ENCODE assay signal across 1 cellular context in the genomic region with DNA sequence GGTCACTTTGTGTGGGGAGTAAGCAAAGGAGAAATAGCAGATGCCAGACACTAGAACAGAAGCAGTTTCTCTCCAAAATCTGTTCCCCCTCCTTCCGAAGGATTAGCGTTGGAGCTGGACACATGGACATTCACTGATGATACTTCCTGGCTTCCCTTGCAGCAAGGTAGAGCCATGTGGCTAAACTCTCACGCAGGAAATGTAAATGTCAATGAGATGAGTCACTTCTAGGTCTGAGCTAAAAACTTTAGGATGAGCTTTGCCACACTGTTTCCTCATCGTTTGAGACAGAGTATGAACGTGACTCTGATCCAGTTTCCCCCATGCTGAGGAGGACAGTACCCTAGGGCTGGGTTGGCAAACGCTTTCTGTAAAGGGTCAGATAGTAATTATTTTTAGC.
TF ChIP-seq lines count a peak whose summit lies in the region.

No MANE protein-coding gene starts in this region.

TF ChIP-seq in HepG2, 621 proteins besides CTCF, POLR2A, EP300 and RAD21:
- TF ChIP-seq TGIF2 (CRISPR knock-in tag; IDR thresholded peaks at IDR 0.05) = 0 out of 2 replicates have a peak, but pooled peaks have one; percentile 16
- TF ChIP-seq, protein P1, sequence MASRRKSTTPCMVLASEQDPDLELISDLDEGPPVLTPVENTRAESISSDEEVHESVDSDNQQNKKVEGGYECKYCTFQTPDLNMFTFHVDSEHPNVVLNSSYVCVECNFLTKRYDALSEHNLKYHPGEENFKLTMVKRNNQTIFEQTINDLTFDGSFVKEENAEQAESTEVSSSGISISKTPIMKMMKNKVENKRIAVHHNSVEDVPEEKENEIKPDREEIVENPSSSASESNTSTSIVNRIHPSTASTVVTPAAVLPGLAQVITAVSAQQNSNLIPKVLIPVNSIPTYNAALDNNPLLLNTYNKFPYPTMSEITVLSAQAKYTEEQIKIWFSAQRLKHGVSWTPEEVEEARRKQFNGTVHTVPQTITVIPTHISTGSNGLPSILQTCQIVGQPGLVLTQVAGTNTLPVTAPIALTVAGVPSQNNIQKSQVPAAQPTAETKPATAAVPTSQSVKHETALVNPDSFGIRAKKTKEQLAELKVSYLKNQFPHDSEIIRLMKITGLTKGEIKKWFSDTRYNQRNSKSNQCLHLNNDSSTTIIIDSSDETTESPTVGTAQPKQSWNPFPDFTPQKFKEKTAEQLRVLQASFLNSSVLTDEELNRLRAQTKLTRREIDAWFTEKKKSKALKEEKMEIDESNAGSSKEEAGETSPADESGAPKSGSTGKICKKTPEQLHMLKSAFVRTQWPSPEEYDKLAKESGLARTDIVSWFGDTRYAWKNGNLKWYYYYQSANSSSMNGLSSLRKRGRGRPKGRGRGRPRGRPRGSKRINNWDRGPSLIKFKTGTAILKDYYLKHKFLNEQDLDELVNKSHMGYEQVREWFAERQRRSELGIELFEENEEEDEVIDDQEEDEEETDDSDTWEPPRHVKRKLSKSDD (CRISPR knock-in tag; IDR thresholded peaks at IDR 0.05; ENCODE audit: low read depth) = no peak
- TF ChIP-seq, protein P2, sequence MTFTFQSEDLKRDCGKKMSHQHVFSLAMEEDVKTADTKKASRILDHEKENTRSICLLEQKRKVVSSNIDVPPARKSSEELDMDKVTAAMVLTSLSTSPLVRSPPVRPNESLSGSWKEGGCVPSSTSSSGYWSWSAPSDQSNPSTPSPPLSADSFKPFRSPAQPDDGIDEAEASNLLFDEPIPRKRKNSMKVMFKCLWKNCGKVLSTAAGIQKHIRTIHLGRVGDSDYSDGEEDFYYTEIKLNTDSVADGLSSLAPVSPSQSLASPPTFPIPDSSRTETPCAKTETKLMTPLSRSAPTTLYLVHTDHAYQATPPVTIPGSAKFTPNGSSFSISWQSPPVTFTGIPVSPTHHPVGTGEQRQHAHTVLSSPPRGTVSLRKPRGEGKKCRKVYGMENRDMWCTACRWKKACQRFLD (CRISPR knock-in tag; IDR thresholded peaks at IDR 0.05; ENCODE audit: borderline replicate concordance) = no peak
- TF ChIP-seq HDAC6 (IDR thresholded peaks at IDR 0.05; ENCODE audit: low read depth, low read length) = no peak
- TF ChIP-seq ZNF614 (CRISPR knock-in tag; IDR thresholded peaks at IDR 0.05; ENCODE audit: borderline replicate concordance) = peak; percentile 62; the same call in 1 of the 2 replicates
- peak; percentile 13 for TF ChIP-seq TEAD3 (CRISPR knock-in tag; optimal IDR thresholded peaks at IDR 0.05; ENCODE audit: borderline replicate concordance)
- 0 out of 2 replicates have a peak, but pooled peaks have one; percentile 16 for TF ChIP-seq SAP130 (CRISPR knock-in tag; IDR thresholded peaks at IDR 0.05; ENCODE audit: low read depth)
- peak; percentile 90 for TF ChIP-seq FOSL2 (CRISPR knock-in tag; IDR thresholded peaks at IDR 0.05)
- TF ChIP-seq MAFF (IDR thresholded peaks at IDR 0.05; ENCODE audit: low read depth, low read length) = no peak
- no peak for TF ChIP-seq PHF8 (CRISPR knock-in tag; IDR thresholded peaks at IDR 0.05)
